ENCODE assay signal across 9 cellular contexts in the genomic region with DNA sequence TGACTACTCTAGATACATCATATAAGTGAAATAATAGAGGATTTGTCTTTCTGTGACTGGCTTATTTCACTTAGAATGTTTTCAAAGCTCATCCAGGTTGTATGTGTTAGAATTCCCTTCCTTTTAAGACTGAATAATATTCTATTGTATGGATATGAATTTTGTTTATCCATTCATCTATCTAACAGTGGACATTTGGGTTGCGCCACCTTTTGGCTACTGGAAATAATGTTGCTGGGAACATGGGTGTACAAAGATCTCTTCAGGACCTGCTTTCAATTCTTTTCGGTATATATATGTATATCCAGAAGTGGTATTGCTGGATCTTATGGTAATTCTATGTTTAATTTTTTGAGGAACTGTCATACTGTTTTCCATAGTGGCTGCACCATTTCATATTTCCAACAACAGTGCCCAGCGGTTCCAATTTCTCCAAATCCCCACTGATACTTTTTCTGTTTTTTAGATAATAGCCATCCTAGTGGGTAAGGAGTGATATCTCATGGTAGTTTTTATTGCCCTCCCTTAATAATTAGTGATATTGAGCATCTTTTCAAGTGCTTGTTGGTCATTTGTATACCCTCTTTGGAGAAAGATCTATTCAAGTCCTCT.
DNase-seq lines count a peak whose midpoint lies in the region; ATAC-seq, FAIRE-seq and TF ChIP-seq lines count a peak whose summit lies in the region.
"Had no signal": no experiment of that assay in that cellular context is flagged by ENCODE, and none has a peak within 500 bp of the region (broad histone marks: within the 10 kb centered on the region; RNA-seq: fewer than 3 reads in every experiment).

No MANE protein-coding gene starts in this region.

- no peaks in the 10 kb centered on the region for H3K79me2 ChIP-seq in SU-DHL-6 (ENCODE audit: insufficient read depth, low read length)

- peak; percentile 83 for FAIRE-seq in islet of Langerhans (lab: Jason Lieb, UNC)

- H3K27ac ChIP-seq in SU-DHL-6 (ENCODE audit: low read depth, low read length), result no peak overlapping the region
- H3K27ac ChIP-seq: thoracic aorta had no signal

- no peaks in the 10 kb centered on the region for H3F3A ChIP-seq in SU-DHL-6 (ENCODE audit: insufficient read depth)

- H3K27me3 ChIP-seq in SU-DHL-6 (ENCODE audit: low read length), result no peaks in the 10 kb centered on the region

- H3K4me2 ChIP-seq in SU-DHL-6 (ENCODE audit: low read depth, low read length, poor library complexity, severe bottlenecking), result no peak overlapping the region

- no peak overlapping the region for H3K9ac ChIP-seq in SU-DHL-6 (ENCODE audit: low read length)

- TF ChIP-seq CTCF in AG10803 (conservative IDR thresholded peaks at IDR 0.05; ENCODE audit: low read length), result peak; percentile 61
- TF ChIP-seq CTCF in GM13977 (IDR thresholded peaks at IDR 0.05; ENCODE audit: extremely low read depth, insufficient read depth, missing control alignments), result peak; percentile 39
- TF ChIP-seq CTCF in SU-DHL-6 (IDR thresholded peaks at IDR 0.05; ENCODE audit: insufficient read depth, low read length, poor library complexity, severe bottlenecking), result peak; percentile 16

- DNase-seq in AG10803 (ENCODE audit: low read depth), result peak; percentile 36
- DNase-seq in GM13977 (ENCODE audit: low spot score), result no peak
- DNase-seq in NCI-H2171 treated with DMSO at 0.1 percent for 48 hours (lab: John Stamatoyannopoulos, UW), result no peak
- DNase-seq in SKM-1 treated with dmso at 0.1 percent for 144 hours (lab: John Stamatoyannopoulos, UW; ENCODE audit: unreplicated experiment), result no peak
- DNase-seq in cerebellar cortex (ENCODE audit: low spot score), result no peak

- ATAC-seq in GM21717 (IDR thresholded peaks at IDR 0.05; ENCODE audit: unreplicated experiment), result no peak

- H2AFZ ChIP-seq in SU-DHL-6 (ENCODE audit: low read depth, low read length, severe bottlenecking), result no peak overlapping the region

- in situ Hi-C loops in GM13977 (cut with MboI; ENCODE audit: low pct_unique_long_range_greater_than_20kb, low sequenced_read_pairs, unreplicated experiment), result no loop called here

- no peaks in the 10 kb centered on the region for H3K36me3 ChIP-seq in SU-DHL-6 (ENCODE audit: low read length)
- H3K36me3 ChIP-seq: thoracic aorta had no signal

- H3K9me2 ChIP-seq in SU-DHL-6 (replicated peaks; ENCODE audit: insufficient read depth, low read length), result no peaks in the 10 kb centered on the region

- H3K4me3 ChIP-seq in AG10803 (ENCODE audit: low read length) (no peak overlapping the region), SU-DHL-6 (ENCODE audit: insufficient read depth, low read length, poor library complexity, severe bottlenecking) (no peak overlapping the region)
- H3K4me3 ChIP-seq: thoracic aorta had no signal

- no peaks in the 10 kb centered on the region for H3K9me3 ChIP-seq in SU-DHL-6 (ENCODE audit: insufficient read depth, low read length)
- H3K9me3 ChIP-seq: thoracic aorta had no signal

- no peaks in the 10 kb centered on the region for H4K20me1 ChIP-seq in SU-DHL-6 (ENCODE audit: low read depth, low read length)
